1 cellular context compared by ENCODE assay signal in the genomic region with DNA sequence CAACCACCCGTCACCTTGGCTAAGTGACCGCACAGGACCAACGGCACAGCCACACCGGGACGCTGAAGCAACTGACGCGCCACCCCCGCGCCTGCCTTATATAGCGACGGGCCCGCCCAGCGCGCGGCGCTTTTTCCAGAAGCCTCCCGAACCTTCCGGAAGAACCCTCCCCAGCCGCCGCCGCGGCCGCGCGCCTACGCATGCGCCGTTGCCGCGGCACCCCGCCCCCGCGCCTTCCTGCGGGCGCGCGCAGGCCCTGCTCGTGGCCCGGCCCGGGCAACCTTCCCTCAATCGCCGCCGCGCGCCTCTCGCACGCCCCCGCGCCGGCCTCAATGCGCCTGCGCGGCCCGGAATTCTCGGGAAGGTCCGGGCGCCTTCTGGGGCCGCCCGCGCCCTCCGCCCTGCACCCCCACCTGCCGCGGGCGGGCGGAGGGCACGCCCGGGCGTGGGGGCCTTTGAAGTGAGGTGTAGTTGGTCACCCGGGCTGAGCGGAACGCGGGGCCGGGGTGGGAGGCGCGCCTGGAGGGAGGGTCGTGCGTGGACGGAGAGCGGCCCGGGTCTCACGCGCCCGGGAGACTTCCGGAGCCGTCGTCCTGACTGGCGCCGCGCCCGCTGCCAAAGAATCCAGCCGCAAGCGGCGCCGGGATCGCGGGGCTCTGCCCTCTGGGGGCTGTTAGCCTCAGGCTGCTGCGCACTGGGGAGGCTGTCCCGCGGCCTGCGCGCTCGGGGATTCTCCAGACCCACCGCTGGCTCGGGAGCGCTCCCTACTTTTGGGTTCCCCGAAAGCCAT.
TF ChIP-seq lines count a peak whose summit lies in the region.

A gene (minus strand): TSS at position 73 of the 790 bp plus-strand sequence. CDS start 666 bp downstream, outside the sequence.

TF ChIP-seq in SK-N-SH treated with all-trans-retinoic acid at 6 μM for 48 hours, 23 proteins besides CTCF, POLR2A, EP300 and RAD21 (continued from another document):
- TF ChIP-seq, protein P1, sequence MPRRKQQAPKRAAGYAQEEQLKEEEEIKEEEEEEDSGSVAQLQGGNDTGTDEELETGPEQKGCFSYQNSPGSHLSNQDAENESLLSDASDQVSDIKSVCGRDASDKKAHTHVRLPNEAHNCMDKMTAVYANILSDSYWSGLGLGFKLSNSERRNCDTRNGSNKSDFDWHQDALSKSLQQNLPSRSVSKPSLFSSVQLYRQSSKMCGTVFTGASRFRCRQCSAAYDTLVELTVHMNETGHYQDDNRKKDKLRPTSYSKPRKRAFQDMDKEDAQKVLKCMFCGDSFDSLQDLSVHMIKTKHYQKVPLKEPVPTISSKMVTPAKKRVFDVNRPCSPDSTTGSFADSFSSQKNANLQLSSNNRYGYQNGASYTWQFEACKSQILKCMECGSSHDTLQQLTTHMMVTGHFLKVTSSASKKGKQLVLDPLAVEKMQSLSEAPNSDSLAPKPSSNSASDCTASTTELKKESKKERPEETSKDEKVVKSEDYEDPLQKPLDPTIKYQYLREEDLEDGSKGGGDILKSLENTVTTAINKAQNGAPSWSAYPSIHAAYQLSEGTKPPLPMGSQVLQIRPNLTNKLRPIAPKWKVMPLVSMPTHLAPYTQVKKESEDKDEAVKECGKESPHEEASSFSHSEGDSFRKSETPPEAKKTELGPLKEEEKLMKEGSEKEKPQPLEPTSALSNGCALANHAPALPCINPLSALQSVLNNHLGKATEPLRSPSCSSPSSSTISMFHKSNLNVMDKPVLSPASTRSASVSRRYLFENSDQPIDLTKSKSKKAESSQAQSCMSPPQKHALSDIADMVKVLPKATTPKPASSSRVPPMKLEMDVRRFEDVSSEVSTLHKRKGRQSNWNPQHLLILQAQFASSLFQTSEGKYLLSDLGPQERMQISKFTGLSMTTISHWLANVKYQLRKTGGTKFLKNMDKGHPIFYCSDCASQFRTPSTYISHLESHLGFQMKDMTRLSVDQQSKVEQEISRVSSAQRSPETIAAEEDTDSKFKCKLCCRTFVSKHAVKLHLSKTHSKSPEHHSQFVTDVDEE (CRISPR knock-in tag; IDR thresholded peaks at IDR 0.05) = no peak; the same call in 1 of the 2 replicates
- TF ChIP-seq ZC3H10 (CRISPR knock-in tag; IDR thresholded peaks at IDR 0.05) (peak; percentile 5; the same call in 1 of the 2 replicates), ISL1 (CRISPR knock-in tag; IDR thresholded peaks at IDR 0.05) (no peak), ZNF8 (CRISPR knock-in tag; IDR thresholded peaks at IDR 0.05) (no peak), GLIS3 (CRISPR knock-in tag; IDR thresholded peaks at IDR 0.05) (peak; percentile 62; the same call in 1 of the 2 replicates), TOX (CRISPR knock-in tag; IDR thresholded peaks at IDR 0.05; ENCODE audit: borderline replicate concordance) (no peak), RARB (CRISPR knock-in tag; IDR thresholded peaks at IDR 0.05) (no peak), OSR1 (CRISPR knock-in tag; IDR thresholded peaks at IDR 0.05) (no peak), ZFP3 (CRISPR knock-in tag; IDR thresholded peaks at IDR 0.05) (0 out of 2 replicates have a peak, but pooled peaks have one; percentile 8), BACH2 (CRISPR knock-in tag; IDR thresholded peaks at IDR 0.05; ENCODE audit: borderline replicate concordance) (no peak)
- TF ChIP-seq, protein P2, sequence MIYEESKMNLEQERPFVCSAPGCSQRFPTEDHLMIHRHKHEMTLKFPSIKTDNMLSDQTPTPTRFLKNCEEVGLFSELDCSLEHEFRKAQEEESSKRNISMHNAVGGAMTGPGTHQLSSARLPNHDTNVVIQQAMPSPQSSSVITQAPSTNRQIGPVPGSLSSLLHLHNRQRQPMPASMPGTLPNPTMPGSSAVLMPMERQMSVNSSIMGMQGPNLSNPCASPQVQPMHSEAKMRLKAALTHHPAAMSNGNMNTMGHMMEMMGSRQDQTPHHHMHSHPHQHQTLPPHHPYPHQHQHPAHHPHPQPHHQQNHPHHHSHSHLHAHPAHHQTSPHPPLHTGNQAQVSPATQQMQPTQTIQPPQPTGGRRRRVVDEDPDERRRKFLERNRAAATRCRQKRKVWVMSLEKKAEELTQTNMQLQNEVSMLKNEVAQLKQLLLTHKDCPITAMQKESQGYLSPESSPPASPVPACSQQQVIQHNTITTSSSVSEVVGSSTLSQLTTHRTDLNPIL (CRISPR knock-in tag; IDR thresholded peaks at IDR 0.05; ENCODE audit: low read depth) = no peak
